In genomic region chr17:77400445-77400870, GRCh38 we compare ENCODE assay signal across 9 cellular contexts.
DNase-seq lines count a peak whose midpoint lies in the region; ATAC-seq, FAIRE-seq and TF ChIP-seq lines count a peak whose summit lies in the region.
"Had no signal": no experiment of that assay in that cellular context is flagged by ENCODE, and none has a peak within 500 bp of the region (broad histone marks: within the 10 kb centered on the region; RNA-seq: fewer than 3 reads in every experiment).

No MANE protein-coding gene starts in this region.

- H3K9me3 ChIP-seq in A549: no peaks in the 10 kb centered on the region
- H3K9me3 ChIP-seq in astrocyte (ENCODE audit: insufficient read depth, low read depth, low read length): no peaks in the 10 kb centered on the region
- no peaks in the 10 kb centered on the region for H3K9me3 ChIP-seq in lower lobe of right lung

- no peaks in the 10 kb centered on the region for H3K9me3 Mint-ChIP-seq in astrocyte (ENCODE audit: unreplicated experiment)

- no peak for TF ChIP-seq EP300 in A549 (IDR thresholded peaks at IDR 0.05)

- H3K27ac Mint-ChIP-seq in astrocyte (ENCODE audit: unreplicated experiment): peak overlapping the region; percentile 47

- TF ChIP-seq RAD21 in A549 (conservative IDR thresholded peaks at IDR 0.05 in 1 of 2, IDR thresholded peaks at IDR 0.05 in 1 of 2): peak; percentile 43 to 58; a peak in 3 of 5 replicates

- peaks cover 2% of the 10 kb centered on the region for H3K36me3 ChIP-seq in astrocyte (ENCODE audit: insufficient read depth, low read length)
- peaks cover 31% of the 10 kb centered on the region for H3K36me3 ChIP-seq in lower lobe of right lung

- ATAC-seq in A549 (peak; percentile 62 to 76; a peak in 5 of 6 replicates), lower lobe of right lung (peak; percentile 55 to 57)

- H2AFZ ChIP-seq in astrocyte (ENCODE audit: low read depth, low read length): no peak overlapping the region

- H3K27me3 Mint-ChIP-seq in astrocyte (ENCODE audit: low read depth, unreplicated experiment): no peaks in the 10 kb centered on the region

- peaks cover 98% of the 10 kb centered on the region for H3K79me2 ChIP-seq in astrocyte (ENCODE audit: insufficient read depth, low read length)

- intact Hi-C loops in lower lobe of right lung (cut with DNase I): no loop called here

- no peak overlapping the region for H3K4me3 ChIP-seq in A549
- no peak overlapping the region for H3K4me3 ChIP-seq in HFF-Myc (replicated peaks; ENCODE audit: low read depth, low read length)
- no peak overlapping the region for H3K4me3 ChIP-seq in astrocyte (ENCODE audit: insufficient read depth, low read depth, low read length)
- peak overlapping the region; percentile 25 for H3K4me3 ChIP-seq in lower lobe of right lung

- H4K20me1 ChIP-seq in astrocyte (ENCODE audit: insufficient read depth, low read length): peaks cover 71% of the 10 kb centered on the region

- no peaks in the 10 kb centered on the region for H3K27me3 ChIP-seq in astrocyte (ENCODE audit: insufficient read depth, low read length)
- H3K27me3 ChIP-seq in lower lobe of right lung (ENCODE audit: low read depth): no peaks in the 10 kb centered on the region

- H3K4me2 ChIP-seq in A549 (no peak overlapping the region), astrocyte (ENCODE audit: low read length) (no peak overlapping the region)

- TF ChIP-seq POLR2A in A549 (IDR thresholded peaks at IDR 0.05; ENCODE audit: low read length): no peak

- H3K9ac ChIP-seq in astrocyte (ENCODE audit: low read length): peak overlapping the region; percentile 21

- peaks cover 22% of the 10 kb centered on the region for H3K4me1 Mint-ChIP-seq in astrocyte (ENCODE audit: low read depth, unreplicated experiment)

- H3K4me3 Mint-ChIP-seq in astrocyte (ENCODE audit: unreplicated experiment): no peak overlapping the region

- POLR2A ChIA-PET in A549 (lab: Yijun Ruan, JAX): no interaction called here

- TF ChIP-seq CTCF in A549 (IDR thresholded peaks at IDR 0.05): peak; percentile 18; the same call in 2 of the 3 replicates
- TF ChIP-seq CTCF in HFF-Myc (IDR thresholded peaks at IDR 0.05; ENCODE audit: low read depth, low read length, missing control alignments): peak; percentile 56
- TF ChIP-seq CTCF in astrocyte (IDR thresholded peaks at IDR 0.05; ENCODE audit: insufficient read depth, low read depth, low read length): no peak
- TF ChIP-seq CTCF in lower lobe of right lung (IDR thresholded peaks at IDR 0.05): peak; percentile 46

- WGBS in A549 (ENCODE audit: missing lambda C conversion rate): 84% methylated on average over 8 of the region's 8 CpGs

- CTCF ChIA-PET in A549 (lab: Yijun Ruan, JAX): interaction anchor here (0.5 to 3.5 kb wide), 20 partner anchors 9 to 113 kb away, joined by 3 to 20 read pairs (median 4); no protein-coding TSS in a partner anchor

- H3K4me1 ChIP-seq in A549: peaks cover 14% of the 10 kb centered on the region; the same call in 1 of the 3 replicates
- H3K4me1 ChIP-seq in astrocyte (ENCODE audit: insufficient read depth, low read length): peaks cover 40% of the 10 kb centered on the region
- H3K4me1 ChIP-seq in lower lobe of right lung: peaks cover 50% of the 10 kb centered on the region

- DNase-seq in A549 (ENCODE audit: low read depth in 1 of 2, low spot score in 1 of 2) (no peak), HFF-Myc (ENCODE audit: extremely low read depth, low read depth) (no peak), T-helper 22 cell (ENCODE audit: low read depth) (peak; percentile 53), astrocyte (ENCODE audit: low read depth) (no peak), lower lobe of right lung (peak; percentile 63), NCI-H2227 (lab: John Stamatoyannopoulos, UW; ENCODE audit: unreplicated experiment) (no peak), amniotic stem cell (lab: John Stamatoyannopoulos, UW) (no peak)
- peak; percentile 51 to 67 for DNase-seq in stimulated activated CD8-positive, alpha-beta memory T cell treated with anti-CD3 and anti-CD28 coated beads, Interleukin-7, amount 100 ng/mL, for 1 hour (ENCODE audit: low read depth in 2 of 2)

- H3K27ac ChIP-seq in A549 (peak overlapping the region in 1 of 2 experiments; percentile 33; a peak in 3 of 6 replicates), astrocyte (ENCODE audit: low read depth, low read length) (no peak overlapping the region), lower lobe of right lung (peak overlapping the region; percentile 62)

- peaks cover 23% of the 10 kb centered on the region for H3K36me3 Mint-ChIP-seq in astrocyte (ENCODE audit: low read depth, unreplicated experiment)

- FAIRE-seq in A549 (lab: Jason Lieb, UNC) (no peak), astrocyte (lab: Jason Lieb, UNC) (no peak)
- FAIRE-seq: G401.6 had no signal

TF ChIP-seq in A549, 52 proteins besides CTCF, POLR2A, EP300 and RAD21:
- TF ChIP-seq POLR2AphosphoS2 (conservative IDR thresholded peaks at IDR 0.05; ENCODE audit: low read length): no peak
- no peak for TF ChIP-seq CBX2 (IDR thresholded peaks at IDR 0.05; ENCODE audit: borderline replicate concordance, low read depth)
- peak; percentile 41; the same call in 1 of the 3 replicates for TF ChIP-seq SMC3 (IDR thresholded peaks at IDR 0.05)

Comparison
In these comparisons a context has a peak if more than half of its experiments do, and no peak if none do; other contexts are left out.
1. DNase-seq: peak in T-helper 22 cell (single experiment), lower lobe of right lung (single experiment) and stimulated activated CD8-positive, alpha-beta memory T cell treated with anti-CD3 and anti-CD28 coated beads, Interleukin-7, amount 100 ng/mL, for 1 hour (2 of 2); none in A549 (0 of 2), HFF-Myc (single experiment), astrocyte (single experiment), NCI-H2227 (single experiment) and amniotic stem cell (single experiment).